ENCODE assay signal across 17 cellular contexts in genomic region chr10:6522230-6522629, GRCh38. TPM values are rescaled to one million over a fixed set of nuclear protein-coding genes. Genes with fewer than 3 reads are reported as not detected.
"Had no signal": no experiment of that assay in that cellular context is flagged by ENCODE, and none has a peak within 500 bp of the region (broad histone marks: within the 10 kb centered on the region; RNA-seq: fewer than 3 reads in every experiment).

No MANE protein-coding gene starts in this region.

- DNase-seq: activated CD8-positive, alpha-beta memory T cell treated with anti-CD3 and anti-CD28 coated beads, Interleukin-2, amount 10 ng/mL, durations not matched to agents 7 days and 5 days; activated gamma-delta T cell treated with Interleukin-2 at 50 U/mL for 16 hours; activated T-cell treated with anti-CD3 and anti-CD28 coated beads, Interleukin-2, amount 50 U/mL, for 4 hours; cortex of kidney; effector CD8-positive, alpha-beta T cell; hypothalamus; mesenchymal stem cell; psoas muscle; spleen; stimulated activated CD4-positive, alpha-beta T cell treated with anti-CD3 and anti-CD28 coated beads, Interleukin-1b, Interleukin-23, amount 100 ng/mL, for 48 hours; stimulated activated naive B cell treated with anti-CD40 and anti-IgM and Interleukin-4, amounts not matched to agents 10 μg/mL and 1 μg/mL and 100 μg/mL, for 72 hours; T-helper 2 cell had no signal

- H3K4me3 Mint-ChIP-seq: activated CD8-positive, alpha-beta memory T cell treated with anti-CD3 and anti-CD28 coated beads, Interleukin-2, amount 10 ng/mL, durations not matched to agents 7 days and 5 days; activated T-cell treated with anti-CD3 and anti-CD28 coated beads, Interleukin-2, amount 50 U/mL, for 4 hours; central memory CD8-positive, alpha-beta T cell; stimulated activated naive B cell treated with anti-CD40 and anti-IgM and Interleukin-4, amounts not matched to agents 10 μg/mL and 1 μg/mL and 100 μg/mL, for 72 hours had no signal

- H3K9me3 Mint-ChIP-seq: activated T-cell treated with anti-CD3 and anti-CD28 coated beads, Interleukin-2, amount 50 U/mL, for 4 hours; central memory CD8-positive, alpha-beta T cell; stimulated activated naive B cell treated with anti-CD40 and anti-IgM and Interleukin-4, amounts not matched to agents 10 μg/mL and 1 μg/mL and 100 μg/mL, for 72 hours had no signal

- H3K4me3 ChIP-seq: psoas muscle, spleen, tibial nerve had no signal

- H3K27me3 ChIP-seq: tibial nerve had no signal

- H3K27me3 Mint-ChIP-seq: activated CD8-positive, alpha-beta memory T cell treated with anti-CD3 and anti-CD28 coated beads, Interleukin-2, amount 10 ng/mL, durations not matched to agents 7 days and 5 days; central memory CD8-positive, alpha-beta T cell had no signal

- H3K27ac Mint-ChIP-seq: activated CD8-positive, alpha-beta memory T cell treated with anti-CD3 and anti-CD28 coated beads, Interleukin-2, amount 10 ng/mL, durations not matched to agents 7 days and 5 days; stimulated activated naive B cell treated with anti-CD40 and anti-IgM and Interleukin-4, amounts not matched to agents 10 μg/mL and 1 μg/mL and 100 μg/mL, for 72 hours had no signal

- H3K36me3 Mint-ChIP-seq: stimulated activated naive B cell treated with anti-CD40 and anti-IgM and Interleukin-4, amounts not matched to agents 10 μg/mL and 1 μg/mL and 100 μg/mL, for 72 hours had no signal

- H3K36me3 ChIP-seq: spleen, tibial nerve had no signal

- ATAC-seq: activated CD8-positive, alpha-beta memory T cell treated with anti-CD3 and anti-CD28 coated beads, Interleukin-2, amount 10 ng/mL, durations not matched to agents 7 days and 5 days; activated T-cell treated with anti-CD3 and anti-CD28 coated beads, Interleukin-2, amount 50 U/mL, for 4 hours; left lobe of liver; psoas muscle; sciatic nerve; stimulated activated naive B cell treated with anti-CD40 and anti-IgM and Interleukin-4, amounts not matched to agents 10 μg/mL and 1 μg/mL and 100 μg/mL, for 72 hours had no signal

RNA-seq across cellular contexts. Expression of gene PRKCQ, which starts 57.8 kb away (rescaled TPM):
- total RNA-seq: osteoblast had no signal
